ENCODE assay signal across 1 cellular context in the genomic region with DNA sequence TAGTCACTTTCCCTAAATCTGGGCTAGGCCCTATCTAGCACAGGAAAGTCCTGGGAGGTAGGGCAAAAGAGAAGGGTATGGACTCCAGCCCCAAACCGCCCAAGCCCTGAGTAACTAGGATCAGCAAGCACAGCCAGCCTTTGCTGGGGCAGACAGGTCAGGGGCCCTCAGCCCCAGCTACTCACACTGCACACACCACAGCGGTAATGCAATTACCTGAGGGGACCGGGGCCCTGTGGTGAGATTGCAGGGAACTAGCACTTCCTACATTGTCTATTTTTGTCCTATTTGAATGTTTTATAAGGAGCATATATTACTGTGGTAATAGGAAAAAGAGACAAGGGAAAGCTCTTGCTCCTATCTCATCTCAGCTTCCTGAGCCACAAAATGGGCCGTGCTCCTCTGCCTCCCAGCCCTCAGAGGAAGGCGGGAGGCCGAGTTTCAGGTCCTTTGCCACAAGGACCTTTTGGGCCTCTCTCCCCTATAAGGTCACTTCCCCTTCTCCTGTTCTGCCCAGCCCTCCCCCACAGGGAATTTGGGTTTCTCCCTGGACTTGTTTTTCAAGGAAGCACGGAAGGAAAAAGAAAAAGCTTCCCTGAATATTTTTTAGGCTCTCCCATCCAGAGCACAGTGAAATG.
TF ChIP-seq lines count a peak whose summit lies in the region.

No MANE protein-coding gene starts in this region.

TF ChIP-seq in WTC11, 78 proteins besides CTCF, POLR2A, EP300 and RAD21:
- no peak for TF ChIP-seq SMAD3 (CRISPR knock-in tag; IDR thresholded peaks at IDR 0.05; ENCODE audit: borderline replicate concordance)
- TF ChIP-seq, protein P1, sequence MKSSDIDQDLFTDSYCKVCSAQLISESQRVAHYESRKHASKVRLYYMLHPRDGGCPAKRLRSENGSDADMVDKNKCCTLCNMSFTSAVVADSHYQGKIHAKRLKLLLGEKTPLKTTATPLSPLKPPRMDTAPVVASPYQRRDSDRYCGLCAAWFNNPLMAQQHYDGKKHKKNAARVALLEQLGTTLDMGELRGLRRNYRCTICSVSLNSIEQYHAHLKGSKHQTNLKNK (CRISPR knock-in tag; IDR thresholded peaks at IDR 0.05) = no peak
- TF ChIP-seq IRF2 (CRISPR knock-in tag; IDR thresholded peaks at IDR 0.05; ENCODE audit: borderline replicate concordance, low read depth) = no peak
- TF ChIP-seq CBFB (CRISPR knock-in tag; IDR thresholded peaks at IDR 0.05; ENCODE audit: low read depth) = no peak
- TF ChIP-seq, protein P2, sequence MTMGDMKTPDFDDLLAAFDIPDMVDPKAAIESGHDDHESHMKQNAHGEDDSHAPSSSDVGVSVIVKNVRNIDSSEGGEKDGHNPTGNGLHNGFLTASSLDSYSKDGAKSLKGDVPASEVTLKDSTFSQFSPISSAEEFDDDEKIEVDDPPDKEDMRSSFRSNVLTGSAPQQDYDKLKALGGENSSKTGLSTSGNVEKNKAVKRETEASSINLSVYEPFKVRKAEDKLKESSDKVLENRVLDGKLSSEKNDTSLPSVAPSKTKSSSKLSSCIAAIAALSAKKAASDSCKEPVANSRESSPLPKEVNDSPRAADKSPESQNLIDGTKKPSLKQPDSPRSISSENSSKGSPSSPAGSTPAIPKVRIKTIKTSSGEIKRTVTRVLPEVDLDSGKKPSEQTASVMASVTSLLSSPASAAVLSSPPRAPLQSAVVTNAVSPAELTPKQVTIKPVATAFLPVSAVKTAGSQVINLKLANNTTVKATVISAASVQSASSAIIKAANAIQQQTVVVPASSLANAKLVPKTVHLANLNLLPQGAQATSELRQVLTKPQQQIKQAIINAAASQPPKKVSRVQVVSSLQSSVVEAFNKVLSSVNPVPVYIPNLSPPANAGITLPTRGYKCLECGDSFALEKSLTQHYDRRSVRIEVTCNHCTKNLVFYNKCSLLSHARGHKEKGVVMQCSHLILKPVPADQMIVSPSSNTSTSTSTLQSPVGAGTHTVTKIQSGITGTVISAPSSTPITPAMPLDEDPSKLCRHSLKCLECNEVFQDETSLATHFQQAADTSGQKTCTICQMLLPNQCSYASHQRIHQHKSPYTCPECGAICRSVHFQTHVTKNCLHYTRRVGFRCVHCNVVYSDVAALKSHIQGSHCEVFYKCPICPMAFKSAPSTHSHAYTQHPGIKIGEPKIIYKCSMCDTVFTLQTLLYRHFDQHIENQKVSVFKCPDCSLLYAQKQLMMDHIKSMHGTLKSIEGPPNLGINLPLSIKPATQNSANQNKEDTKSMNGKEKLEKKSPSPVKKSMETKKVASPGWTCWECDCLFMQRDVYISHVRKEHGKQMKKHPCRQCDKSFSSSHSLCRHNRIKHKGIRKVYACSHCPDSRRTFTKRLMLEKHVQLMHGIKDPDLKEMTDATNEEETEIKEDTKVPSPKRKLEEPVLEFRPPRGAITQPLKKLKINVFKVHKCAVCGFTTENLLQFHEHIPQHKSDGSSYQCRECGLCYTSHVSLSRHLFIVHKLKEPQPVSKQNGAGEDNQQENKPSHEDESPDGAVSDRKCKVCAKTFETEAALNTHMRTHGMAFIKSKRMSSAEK (CRISPR knock-in tag; IDR thresholded peaks at IDR 0.05; ENCODE audit: borderline replicate concordance) = no peak
- TF ChIP-seq, protein P3, sequence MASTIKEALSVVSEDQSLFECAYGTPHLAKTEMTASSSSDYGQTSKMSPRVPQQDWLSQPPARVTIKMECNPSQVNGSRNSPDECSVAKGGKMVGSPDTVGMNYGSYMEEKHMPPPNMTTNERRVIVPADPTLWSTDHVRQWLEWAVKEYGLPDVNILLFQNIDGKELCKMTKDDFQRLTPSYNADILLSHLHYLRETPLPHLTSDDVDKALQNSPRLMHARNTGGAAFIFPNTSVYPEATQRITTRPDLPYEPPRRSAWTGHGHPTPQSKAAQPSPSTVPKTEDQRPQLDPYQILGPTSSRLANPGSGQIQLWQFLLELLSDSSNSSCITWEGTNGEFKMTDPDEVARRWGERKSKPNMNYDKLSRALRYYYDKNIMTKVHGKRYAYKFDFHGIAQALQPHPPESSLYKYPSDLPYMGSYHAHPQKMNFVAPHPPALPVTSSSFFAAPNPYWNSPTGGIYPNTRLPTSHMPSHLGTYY (CRISPR knock-in tag; IDR thresholded peaks at IDR 0.05) = no peak
- TF ChIP-seq ZNF121 (CRISPR knock-in tag; IDR thresholded peaks at IDR 0.05) = no peak
- no peak for TF ChIP-seq RORB (CRISPR knock-in tag; IDR thresholded peaks at IDR 0.05)
- no peak for TF ChIP-seq E2F1 (CRISPR knock-in tag; IDR thresholded peaks at IDR 0.05)
- TF ChIP-seq E2F4 (CRISPR knock-in tag; IDR thresholded peaks at IDR 0.05; ENCODE audit: borderline replicate concordance, low read depth) = no peak
- TF ChIP-seq, protein P4, sequence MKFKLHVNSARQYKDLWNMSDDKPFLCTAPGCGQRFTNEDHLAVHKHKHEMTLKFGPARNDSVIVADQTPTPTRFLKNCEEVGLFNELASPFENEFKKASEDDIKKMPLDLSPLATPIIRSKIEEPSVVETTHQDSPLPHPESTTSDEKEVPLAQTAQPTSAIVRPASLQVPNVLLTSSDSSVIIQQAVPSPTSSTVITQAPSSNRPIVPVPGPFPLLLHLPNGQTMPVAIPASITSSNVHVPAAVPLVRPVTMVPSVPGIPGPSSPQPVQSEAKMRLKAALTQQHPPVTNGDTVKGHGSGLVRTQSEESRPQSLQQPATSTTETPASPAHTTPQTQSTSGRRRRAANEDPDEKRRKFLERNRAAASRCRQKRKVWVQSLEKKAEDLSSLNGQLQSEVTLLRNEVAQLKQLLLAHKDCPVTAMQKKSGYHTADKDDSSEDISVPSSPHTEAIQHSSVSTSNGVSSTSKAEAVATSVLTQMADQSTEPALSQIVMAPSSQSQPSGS (CRISPR knock-in tag; IDR thresholded peaks at IDR 0.05; ENCODE audit: borderline replicate concordance, low read depth) = no peak
- TF ChIP-seq, protein P5, sequence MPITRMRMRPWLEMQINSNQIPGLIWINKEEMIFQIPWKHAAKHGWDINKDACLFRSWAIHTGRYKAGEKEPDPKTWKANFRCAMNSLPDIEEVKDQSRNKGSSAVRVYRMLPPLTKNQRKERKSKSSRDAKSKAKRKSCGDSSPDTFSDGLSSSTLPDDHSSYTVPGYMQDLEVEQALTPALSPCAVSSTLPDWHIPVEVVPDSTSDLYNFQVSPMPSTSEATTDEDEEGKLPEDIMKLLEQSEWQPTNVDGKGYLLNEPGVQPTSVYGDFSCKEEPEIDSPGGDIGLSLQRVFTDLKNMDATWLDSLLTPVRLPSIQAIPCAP (CRISPR knock-in tag; IDR thresholded peaks at IDR 0.05) = no peak
- no peak for TF ChIP-seq ZNF138 (CRISPR knock-in tag; conservative IDR thresholded peaks at IDR 0.05)
